In genomic region chr16:30540916-30541464, GRCh38 we compare ENCODE assay signal across 9 cellular contexts. TPM values are rescaled to one million over a fixed set of nuclear protein-coding genes. Genes with fewer than 3 reads are reported as not detected.
DNase-seq lines count a peak whose midpoint lies in the region; ATAC-seq, FAIRE-seq and TF ChIP-seq lines count a peak whose summit lies in the region.
"Not testable (repeated sequence)": the region's sequence is repeated elsewhere in the genome, so short reads cannot be mapped to it uniquely, and the experiment has no call there.
"Had no signal": no experiment of that assay in that cellular context is flagged by ENCODE, and none has a peak within 500 bp of the region (broad histone marks: within the 10 kb centered on the region; RNA-seq: fewer than 3 reads in every experiment).

No MANE protein-coding gene starts in this region.

- 0 out of 2 replicates have a peak overlapping the region, but pooled peaks have one; percentile 14 for H3K9ac ChIP-seq in SK-N-SH
- not testable (repeated sequence) for H3K9ac ChIP-seq in H1 (replicated peaks in 1 of 4; ENCODE audit: extremely low read depth in 1 of 4, low read depth in 3 of 4, low read length in 3 of 4); mesendoderm (ENCODE audit: low read length); neuronal stem cell (ENCODE audit: low read depth, low read length, poor library complexity)

- CTCF ChIA-PET in SK-N-SH (lab: Yijun Ruan, JAX) = not testable (repeated sequence)
- CTCF ChIA-PET in WTC11 (lab: Charles Lee) = interaction anchor here (0.6 to 2.0 kb wide), 6 partner anchors 16 to 75 kb away, joined by 3 to 12 read pairs (median 5); partner anchors contain the start of genes ZNF688 and ZNF764
- CTCF ChIA-PET in H1 (lab: Charles Lee; ENCODE audit: partially characterized antibody) = interaction anchor here (0.6 to 2.5 kb wide), 10 partner anchors 12 to 111 kb away, joined by 3 to 10 read pairs (median 4); partner anchors contain the start of genes DCTPP1 and ZNF764

- H3K27me3 ChIP-seq in GM23338 (ENCODE audit: insufficient read depth); SK-N-SH (ENCODE audit: insufficient read depth); H1 (replicated peaks in 1 of 4; ENCODE audit: control insufficient read depth in 3 of 4, extremely low read depth in 1 of 4, insufficient read depth in 3 of 4, low read length in 3 of 4); hepatocyte; mesendoderm (ENCODE audit: insufficient read depth, low read length, poor library complexity); neuronal stem cell (ENCODE audit: control insufficient read depth in 3 of 3, insufficient read depth in 3 of 3, low read depth in 1 of 3, low read length in 3 of 3); stomach: not testable (repeated sequence)

- TF ChIP-seq EP300 in SK-N-SH (IDR thresholded peaks at IDR 0.05; ENCODE audit: borderline replicate concordance in 1 of 2, low read depth in 1 of 2, low read length in 1 of 2); H1 (IDR thresholded peaks at IDR 0.05; ENCODE audit: borderline replicate concordance in 1 of 2, low read depth in 2 of 2, low read length in 2 of 2); stomach (IDR thresholded peaks at IDR 0.05): not testable (repeated sequence)

- H3K9me2 ChIP-seq in GM23338 (ENCODE audit: insufficient read depth); SK-N-SH; hepatocyte (replicated peaks; ENCODE audit: insufficient read depth): not testable (repeated sequence)

- H3K4me1 ChIP-seq in GM23338 (ENCODE audit: insufficient read depth) (peaks cover 39% of the 10 kb centered on the region), H1 (replicated peaks in 1 of 4; ENCODE audit: control insufficient read depth in 3 of 4, insufficient read depth in 4 of 4, low read length in 3 of 4) (peaks cover 5 to 24% (median 18%) of the 10 kb centered on the region in 4 experiments), hepatocyte (ENCODE audit: insufficient read depth) (peaks cover 31% of the 10 kb centered on the region), mesendoderm (ENCODE audit: control insufficient read depth, low read depth, low read length) (peaks cover 19% of the 10 kb centered on the region), neuronal stem cell (ENCODE audit: control insufficient read depth in 2 of 2, insufficient read depth in 1 of 2, low read depth in 1 of 2, low read length in 2 of 2) (peaks cover 6 to 15% of the 10 kb centered on the region in 2 donors), stomach (peaks cover 5 to 37% (median 14%) of the 10 kb centered on the region in 4 donors)
- H3K4me1 ChIP-seq in SK-N-SH (ENCODE audit: control insufficient read depth in 1 of 2, insufficient read depth in 2 of 2, low read depth in 1 of 2, low read length in 1 of 2) = not testable (repeated sequence)

- not testable (repeated sequence) for H3K56ac ChIP-seq in H1 (replicated peaks; ENCODE audit: insufficient read length, low read depth, low read length)
- H3K56ac ChIP-seq in mesendoderm (ENCODE audit: low read length) = peak overlapping the region; percentile 85

- FAIRE-seq in H1 (lab: Jason Lieb, UNC) = not testable (repeated sequence)

- not testable (repeated sequence) for H3K36me3 ChIP-seq in GM23338 (ENCODE audit: insufficient read depth); SK-N-SH (replicated peaks in 1 of 2; ENCODE audit: control insufficient read depth in 1 of 2, insufficient read depth in 2 of 2, low read length in 1 of 2); H1 (ENCODE audit: control insufficient read depth in 2 of 4, insufficient read depth in 4 of 4, low read length in 3 of 4); hepatocyte (replicated peaks; ENCODE audit: insufficient read depth, low read depth); mesendoderm (ENCODE audit: control insufficient read depth, insufficient read depth, low read length); neuronal stem cell (replicated peaks in 1 of 2; ENCODE audit: control insufficient read depth in 2 of 2, insufficient read depth in 2 of 2, low read length in 2 of 2); stomach

- DNase-seq in GM23338 (ENCODE audit: low spot score); SK-N-SH; WTC11 (ENCODE audit: low spot score); H1 (ENCODE audit: low read depth in 1 of 2, low spot score in 2 of 2); hepatocyte (ENCODE audit: low spot score); mesendoderm; neuronal stem cell (ENCODE audit: low spot score); stomach: not testable (repeated sequence)

- H2AFZ ChIP-seq in GM23338 (peak overlapping the region; percentile 53; the same call in 1 of the 2 replicates), SK-N-SH (ENCODE audit: low read depth) (0 out of 2 replicates have a peak overlapping the region, but pooled peaks have one; percentile 63), neuronal stem cell (ENCODE audit: low read length) (peak overlapping the region; percentile 72)
- not testable (repeated sequence) for H2AFZ ChIP-seq in H1 (ENCODE audit: low read length); hepatocyte

- H2BK12ac ChIP-seq in H1 (ENCODE audit: low read depth, low read length); neuronal stem cell (ENCODE audit: low read length): not testable (repeated sequence)

- H3K4me2 ChIP-seq in GM23338 = peak overlapping the region; percentile 70
- peak overlapping the region; percentile 44; the same call in 1 of the 2 replicates for H3K4me2 ChIP-seq in SK-N-SH
- H3K4me2 ChIP-seq in H1 (ENCODE audit: insufficient read depth in 1 of 2, low read depth in 2 of 2, low read length in 2 of 2) = peak overlapping the region; percentile 40 to 89; a peak in 2 of 4 replicates
- peak overlapping the region; percentile 70 for H3K4me2 ChIP-seq in hepatocyte
- not testable (repeated sequence) for H3K4me2 ChIP-seq in mesendoderm (ENCODE audit: low read length); neuronal stem cell (ENCODE audit: insufficient read depth, low read length, poor library complexity, severe bottlenecking)

- not testable (repeated sequence) for H3K27ac Mint-ChIP-seq in GM23338, WTC11

- not testable (repeated sequence) for H3K4me3 ChIP-seq in GM23338; SK-N-SH (ENCODE audit: low read depth in 2 of 2, low read length in 1 of 2); H1 (ENCODE audit: extremely low read depth in 1 of 4, insufficient read depth in 2 of 4, low read depth in 3 of 4, low read length in 4 of 4); hepatocyte; mesendoderm (ENCODE audit: low read length); neuronal stem cell (ENCODE audit: low read length in 2 of 2); stomach

- POLR2A ChIA-PET in SK-N-SH (lab: Yijun Ruan, JAX) = interaction anchor here (0.6 kb wide), 1 partner anchor 14 kb away, joined by 3 read pairs; no protein-coding TSS in a partner anchor
- POLR2A ChIA-PET in WTC11 (lab: Charles Lee) = interaction anchor here (1.2 kb wide), 1 partner anchor 16 kb away, joined by 5 read pairs; no protein-coding TSS in a partner anchor
- POLR2A ChIA-PET in H1 (lab: Charles Lee; ENCODE audit: partially characterized antibody) = interaction anchor here (0.7 to 3.5 kb wide), 10 partner anchors 8 to 123 kb away, joined by 3 to 22 read pairs (median 4); partner anchors contain the start of genes ZNF688, ZNF689, ZNF764 and ZNF768

- H3K4me1 Mint-ChIP-seq in GM23338 = peaks cover 15% of the 10 kb centered on the region; the same call in 2 of the 3 replicates
- H3K4me1 Mint-ChIP-seq in WTC11 = peaks cover 18% of the 10 kb centered on the region

- H2BK15ac ChIP-seq in H1 (ENCODE audit: low read length); mesendoderm (replicated peaks; ENCODE audit: low read depth); neuronal stem cell (ENCODE audit: low read length): not testable (repeated sequence)

- H3K36me3 Mint-ChIP-seq in GM23338 (ENCODE audit: low read depth) = peaks cover 13% of the 10 kb centered on the region
- not testable (repeated sequence) for H3K36me3 Mint-ChIP-seq in WTC11

- H3K14ac ChIP-seq in H1 (ENCODE audit: insufficient read length); neuronal stem cell (ENCODE audit: low read length): not testable (repeated sequence)

- not testable (repeated sequence) for H3K79me2 ChIP-seq in GM23338 (replicated peaks; ENCODE audit: insufficient read depth); SK-N-SH (ENCODE audit: insufficient read depth); H1 (ENCODE audit: control insufficient read depth in 1 of 2, insufficient read depth in 2 of 2, low read length in 2 of 2); mesendoderm (ENCODE audit: control insufficient read depth, insufficient read depth, low read length)
- peaks cover 34% of the 10 kb centered on the region for H3K79me2 ChIP-seq in hepatocyte

- H3K27ac ChIP-seq in GM23338 (ENCODE audit: low read depth) (peak overlapping the region; percentile 40; the same call in 1 of the 2 replicates), SK-N-SH (ENCODE audit: low read depth in 2 of 2, low read length in 1 of 2) (peak overlapping the region in 1 of 2 experiments; percentile 51; a peak in 2 of 4 replicates), hepatocyte (peak overlapping the region; percentile 99), mesendoderm (ENCODE audit: low read depth, low read length) (peak overlapping the region; percentile 37), stomach (peak overlapping the region; percentile 78 to 84 (median 81))
- not testable (repeated sequence) for H3K27ac ChIP-seq in H1 (ENCODE audit: low read depth, low read length); neuronal stem cell (replicated peaks; ENCODE audit: low read length)

- ATAC-seq in GM23338, WTC11: not testable (repeated sequence)

- H4K91ac ChIP-seq in H1 (replicated peaks; ENCODE audit: insufficient read length, low read length); neuronal stem cell (ENCODE audit: low read depth, low read length, poor library complexity): not testable (repeated sequence)

- not testable (repeated sequence) for H2BK20ac ChIP-seq in H1 (ENCODE audit: low read length)

- TF ChIP-seq POLR2A in H1 (IDR thresholded peaks at IDR 0.05; ENCODE audit: control extremely low read depth in 1 of 2, low read depth in 2 of 2, low read length in 2 of 2); stomach (IDR thresholded peaks at IDR 0.05): not testable (repeated sequence)

- not testable (repeated sequence) for TF ChIP-seq RAD21 in SK-N-SH (IDR thresholded peaks at IDR 0.05; ENCODE audit: low read length); H1 (IDR thresholded peaks at IDR 0.05 in 1 of 2, conservative IDR thresholded peaks at IDR 0.05 in 1 of 2; ENCODE audit: low read depth in 2 of 2, low read length in 2 of 2)

- not testable (repeated sequence) for H2BK120ac ChIP-seq in H1 (replicated peaks; ENCODE audit: low read depth, low read length); mesendoderm (ENCODE audit: low read depth, low read length); neuronal stem cell (ENCODE audit: low read depth, low read length)

- H2AK5ac ChIP-seq in H1 (ENCODE audit: low read depth, low read length); mesendoderm (ENCODE audit: low read length); neuronal stem cell (ENCODE audit: low read depth, low read length): not testable (repeated sequence)

- H3K9me3 ChIP-seq in SK-N-SH; H1 (ENCODE audit: insufficient read depth in 2 of 2, low read depth in 1 of 2, low read length in 1 of 2); hepatocyte (ENCODE audit: low read depth); neuronal stem cell (replicated peaks in 1 of 2; ENCODE audit: control insufficient read depth in 2 of 2, insufficient read depth in 1 of 2, low read depth in 1 of 2, low read length in 2 of 2); stomach: not testable (repeated sequence)

- TF ChIP-seq CTCF in GM23338 (conservative IDR thresholded peaks at IDR 0.05; ENCODE audit: low read depth in 2 of 2); SK-N-SH (IDR thresholded peaks at IDR 0.05); WTC11 (IDR thresholded peaks at IDR 0.05); H1 (IDR thresholded peaks at IDR 0.05; ENCODE audit: control extremely low read depth in 1 of 3, insufficient read depth in 1 of 3, low read depth in 1 of 3, low read length in 3 of 3); hepatocyte (IDR thresholded peaks at IDR 0.05; ENCODE audit: poor library complexity); stomach (IDR thresholded peaks at IDR 0.05): not testable (repeated sequence)

- not testable (repeated sequence) for H4K5ac ChIP-seq in H1 (ENCODE audit: insufficient read length, low read depth, low read length); mesendoderm (ENCODE audit: low read length)

- not testable (repeated sequence) for H4K20me1 ChIP-seq in GM23338 (replicated peaks; ENCODE audit: insufficient read depth); SK-N-SH (ENCODE audit: insufficient read depth); H1 (replicated peaks in 1 of 2; ENCODE audit: control insufficient read depth in 1 of 2, insufficient read depth in 2 of 2, low read length in 2 of 2); hepatocyte (ENCODE audit: insufficient read depth, poor library complexity, severe bottlenecking)

- not testable (repeated sequence) for H3K23me2 ChIP-seq in H1 (ENCODE audit: low read depth, low read length)

- H3K79me1 ChIP-seq in H1 (ENCODE audit: low read depth, low read length); mesendoderm (ENCODE audit: low read length); neuronal stem cell (ENCODE audit: low read depth, low read length): not testable (repeated sequence)

- not testable (repeated sequence) for H3K18ac ChIP-seq in H1 (ENCODE audit: extremely low read depth, low read length); mesendoderm (ENCODE audit: low read length); neuronal stem cell (ENCODE audit: low read length)

- not testable (repeated sequence) for H3K27me3 Mint-ChIP-seq in GM23338 (ENCODE audit: insufficient read depth, low read depth, poor library complexity); WTC11 (ENCODE audit: low read depth)

- H3K23ac ChIP-seq in H1 (ENCODE audit: insufficient read length); mesendoderm (ENCODE audit: low read length); neuronal stem cell (ENCODE audit: low read depth, low read length, poor library complexity): not testable (repeated sequence)

- intact Hi-C loops in stomach (cut with DNase I; ENCODE audit: low total_unique reads) = not testable (repeated sequence)

- not testable (repeated sequence) for H3K4ac ChIP-seq in H1 (replicated peaks; ENCODE audit: insufficient read length, low read depth, low read length); mesendoderm (ENCODE audit: low read depth, low read length); neuronal stem cell (ENCODE audit: low read length)

- WGBS in SK-N-SH (ENCODE audit: low lambda C conversion rate) = 92% methylated on average over 9 of the region's 9 CpGs
- 86% methylated on average over 9 of the region's 9 CpGs; no CpG with 5 or more reads in 1 of the 2 experiments for WGBS in H1 (ENCODE audit: extremely low coverage in 1 of 2, insufficient coverage in 1 of 2, insufficient read length in 1 of 2, insufficient replicate concordance in 2 of 2, low coverage in 1 of 2, low lambda C conversion rate in 2 of 2, missing lambda C conversion rate in 1 of 2), 2 experiments
- 38% methylated on average over 9 of the region's 9 CpGs for WGBS in hepatocyte (ENCODE audit: low lambda C conversion rate, missing lambda C conversion rate)
- no CpG with 5 or more reads among the region's 9 CpGs for WGBS in mesendoderm (ENCODE audit: extremely low coverage, insufficient coverage, low lambda C conversion rate)
- no CpG with 5 or more reads among the region's 9 CpGs for WGBS in neuronal stem cell (ENCODE audit: extremely low coverage in 2 of 2, insufficient read length in 2 of 2, insufficient replicate concordance in 1 of 2), 2 donors
- WGBS in stomach, 5 donors = 28 to 47% (median 33%) methylated on average over 9 of the region's 9 CpGs

- H3F3A ChIP-seq in GM23338 (replicated peaks; ENCODE audit: low read depth) = peaks cover 18% of the 10 kb centered on the region
- not testable (repeated sequence) for H3F3A ChIP-seq in SK-N-SH (replicated peaks; ENCODE audit: insufficient read depth)

- not testable (repeated sequence) for H3K4me3 Mint-ChIP-seq in GM23338, WTC11

- not testable (repeated sequence) for H2BK5ac ChIP-seq in H1 (ENCODE audit: low read depth, low read length); neuronal stem cell (ENCODE audit: low read length)
- peak overlapping the region; percentile 98 for H2BK5ac ChIP-seq in mesendoderm (ENCODE audit: low read length)

- not testable (repeated sequence) for H3K9me3 Mint-ChIP-seq in GM23338, WTC11

- not testable (repeated sequence) for H4K8ac ChIP-seq in H1 (ENCODE audit: extremely low read depth, insufficient read depth, low read length); mesendoderm (ENCODE audit: low read depth, low read length); neuronal stem cell (ENCODE audit: low read depth, low read length)

RNA-seq across cellular contexts. Expression of gene ZNF747, which starts 6.3 kb away (rescaled TPM):
- total RNA-seq in GM23338 (2014; rRNA removed; shearing (Covaris generic)) = 10.8 and 12.6 TPM in 2 replicates
- polyA plus RNA-seq in GM23338 (2016; fragmentation: Nextera tagmentation; extraction: Ambion mirVana) (3.0 and 4.2 TPM in 2 replicates), SK-N-SH (2012; rRNA removed) (5.6 and 5.8 TPM in 2 replicates), H1 (2011; rRNA removed) (9.9 and 10.7 TPM in 2 replicates), hepatocyte (9.9 and 10.5 TPM in 2 replicates), stomach (1 to 10 TPM; 6.2 to 7.8 (median 7.3) TPM)
- 4.4 and 5.5 TPM in 2 replicates for polyA plus RNA-seq in SK-N-SH (2012; cell fraction: cytosol; rRNA removed)
- 7.4 and 8.4 TPM in 2 replicates for polyA plus RNA-seq in SK-N-SH (2012; cell fraction: nucleus; rRNA removed)
- total RNA-seq in WTC11 (2021) (11.3 to 11.7 TPM (median 11.5 TPM) in 3 replicates), hepatocyte (11.1 and 13.4 TPM in 2 replicates), stomach (10 to 100 TPM; 10.3 to 18.7 (median 12.9) TPM)
- total RNA-seq in H1 (2021; fragmentation: NEBNext Ultra II Directional; extraction: Animal tissue kit (Norgen Biotek cat#: 25700)) = 10.3 and 12.0 TPM in 2 replicates
- 8.8 TPM for polyA plus RNA-seq in H1 (2011; cell fraction: cytosol; rRNA removed)
- polyA plus RNA-seq in H1 (2011; cell fraction: nucleus; rRNA removed) = 7.6 TPM
- 5.0 to 6.3 TPM (median 5.5 TPM) in 4 replicates for polyA plus RNA-seq in H1 (2012, experiment 1 of 2)
- polyA plus RNA-seq in H1 (2012, experiment 2 of 2) = 7.7 TPM
- polyA plus RNA-seq in H1 (2013, experiment 1 of 2) = 5.0 TPM
- polyA plus RNA-seq in H1 (2013, experiment 2 of 2) = 5.1 TPM
- polyA minus RNA-seq in H1 (2011; rRNA and poly(A)+ RNA removed) = 6.0 and 6.5 TPM in 2 replicates
- 6.8 TPM for polyA minus RNA-seq in H1 (2011; cell fraction: cytosol; rRNA and poly(A)+ RNA removed)
- 11.6 TPM for polyA minus RNA-seq in H1 (2011; cell fraction: nucleus; rRNA and poly(A)+ RNA removed)
- polyA plus RNA-seq in mesendoderm (2013, experiment 1 of 2) = 5.4 TPM
- 5.2 TPM for polyA plus RNA-seq in mesendoderm (2013, experiment 2 of 2)
- 6.9 TPM for polyA plus RNA-seq in neuronal stem cell (2013, experiment 1 of 2)
- 6.8 TPM for polyA plus RNA-seq in neuronal stem cell (2013, experiment 2 of 2)
- total RNA-seq: G401 had no signal

RNA-seq across cellular contexts. Expression of gene ZNF768, which starts 14.6 kb away (rescaled TPM):
- 34.6 and 43.0 TPM in 2 replicates for total RNA-seq in GM23338 (2014; rRNA removed; shearing (Covaris generic))
- 8.3 and 8.5 TPM in 2 replicates for polyA plus RNA-seq in GM23338 (2016; fragmentation: Nextera tagmentation; extraction: Ambion mirVana)
- 26.0 and 26.5 TPM in 2 replicates for polyA plus RNA-seq in SK-N-SH (2012; rRNA removed)
- polyA plus RNA-seq in SK-N-SH (2012; cell fraction: cytosol; rRNA removed) = 18.3 and 22.5 TPM in 2 replicates
- 40.2 and 40.7 TPM in 2 replicates for polyA plus RNA-seq in SK-N-SH (2012; cell fraction: nucleus; rRNA removed)
- 35.9 to 43.0 TPM (median 42.4 TPM) in 3 replicates for total RNA-seq in WTC11 (2021)
- 34.7 and 36.1 TPM in 2 replicates for total RNA-seq in H1 (2021; fragmentation: NEBNext Ultra II Directional; extraction: Animal tissue kit (Norgen Biotek cat#: 25700))
- 47.7 and 63.3 TPM in 2 replicates for polyA plus RNA-seq in H1 (2011; rRNA removed)
- polyA plus RNA-seq in H1 (2011; cell fraction: cytosol; rRNA removed) = 42.8 TPM
- 40.0 TPM for polyA plus RNA-seq in H1 (2011; cell fraction: nucleus; rRNA removed)
- polyA plus RNA-seq in H1 (2012, experiment 1 of 2) = 25.3 to 31.6 TPM (median 27.9 TPM) in 4 replicates
- 28.8 TPM for polyA plus RNA-seq in H1 (2012, experiment 2 of 2)
- polyA plus RNA-seq in H1 (2013, experiment 1 of 2) = 26.6 TPM
- polyA plus RNA-seq in H1 (2013, experiment 2 of 2) = 28.4 TPM
- 14.0 and 14.1 TPM in 2 replicates for polyA minus RNA-seq in H1 (2011; rRNA and poly(A)+ RNA removed)
- 29.0 TPM for polyA minus RNA-seq in H1 (2011; cell fraction: cytosol; rRNA and poly(A)+ RNA removed)
- polyA minus RNA-seq in H1 (2011; cell fraction: nucleus; rRNA and poly(A)+ RNA removed) = 15.6 TPM
- 37.6 and 44.1 TPM in 2 replicates for total RNA-seq in hepatocyte
- 19.9 and 25.2 TPM in 2 replicates for polyA plus RNA-seq in hepatocyte
- 20.2 TPM for polyA plus RNA-seq in mesendoderm (2013, experiment 1 of 2)
- polyA plus RNA-seq in mesendoderm (2013, experiment 2 of 2) = 20.4 TPM
- polyA plus RNA-seq in neuronal stem cell (2013, experiment 1 of 2) = 48.2 TPM
- 46.8 TPM for polyA plus RNA-seq in neuronal stem cell (2013, experiment 2 of 2)
- 10 to 100 TPM; 11.9 to 75.0 (median 30.0) TPM for total RNA-seq in stomach
- polyA plus RNA-seq in stomach = 10 to 100 TPM; 27.0 to 33.2 (median 32.7) TPM

RNA-seq across cellular contexts. Expression of gene ZNF764, which starts 17.2 kb away (rescaled TPM):
- 10.7 and 12.9 TPM in 2 replicates for total RNA-seq in GM23338 (2014; rRNA removed; shearing (Covaris generic))
- polyA plus RNA-seq in GM23338 (2016; fragmentation: Nextera tagmentation; extraction: Ambion mirVana) (5.6 and 6.0 TPM in 2 replicates), SK-N-SH (2012; rRNA removed) (2.8 and 3.4 TPM in 2 replicates), H1 (2011; rRNA removed) (5.7 and 8.3 TPM in 2 replicates), hepatocyte (12.1 and 12.5 TPM in 2 replicates), stomach (1 to 10 TPM; 3.9 to 7.8 (median 6.8) TPM)
- polyA plus RNA-seq in SK-N-SH (2012; cell fraction: cytosol; rRNA removed) = 2.3 and 3.0 TPM in 2 replicates
- 5.2 and 7.8 TPM in 2 replicates for polyA plus RNA-seq in SK-N-SH (2012; cell fraction: nucleus; rRNA removed)
- total RNA-seq in WTC11 (2021) (9.0 to 10.4 TPM (median 9.1 TPM) in 3 replicates), hepatocyte (9.8 and 13.8 TPM in 2 replicates), stomach (100 to 1,000 TPM in 1 of 5 donors, 10 to 100 TPM in 3, 1 to 10 TPM in 1; 3.5 to 107 (median 13.4) TPM)
- 7.7 and 8.4 TPM in 2 replicates for total RNA-seq in H1 (2021; fragmentation: NEBNext Ultra II Directional; extraction: Animal tissue kit (Norgen Biotek cat#: 25700))
- polyA plus RNA-seq in H1 (2011; cell fraction: cytosol; rRNA removed) = 5.5 TPM
- 8.2 TPM for polyA plus RNA-seq in H1 (2011; cell fraction: nucleus; rRNA removed)
- 4.7 to 5.7 TPM (median 5.0 TPM) in 4 replicates for polyA plus RNA-seq in H1 (2012, experiment 1 of 2)
- 5.7 TPM for polyA plus RNA-seq in H1 (2012, experiment 2 of 2)
- 4.9 TPM for polyA plus RNA-seq in H1 (2013, experiment 1 of 2)
- 4.6 TPM for polyA plus RNA-seq in H1 (2013, experiment 2 of 2)
- 2.0 and 2.3 TPM in 2 replicates for polyA minus RNA-seq in H1 (2011; rRNA and poly(A)+ RNA removed)
- 7.2 TPM for polyA minus RNA-seq in H1 (2011; cell fraction: cytosol; rRNA and poly(A)+ RNA removed)
- polyA minus RNA-seq in H1 (2011; cell fraction: nucleus; rRNA and poly(A)+ RNA removed) = 4.4 TPM
- 3.5 TPM for polyA plus RNA-seq in mesendoderm (2013, experiment 1 of 2)
- polyA plus RNA-seq in mesendoderm (2013, experiment 2 of 2) = 3.3 TPM
- 7.9 TPM for polyA plus RNA-seq in neuronal stem cell (2013, experiment 1 of 2)
- 8.0 TPM for polyA plus RNA-seq in neuronal stem cell (2013, experiment 2 of 2)

RNA-seq across cellular contexts. Expression of gene ZNF688, which starts 30.5 kb away (rescaled TPM):
- total RNA-seq in GM23338 (2014; rRNA removed; shearing (Covaris generic)) = 1.3 and 4.0 TPM in 2 replicates
- 4.4 and 6.2 TPM in 2 replicates for polyA plus RNA-seq in GM23338 (2016; fragmentation: Nextera tagmentation; extraction: Ambion mirVana)
- 9.1 and 13.4 TPM in 2 replicates for polyA plus RNA-seq in SK-N-SH (2012; rRNA removed)
- polyA plus RNA-seq in SK-N-SH (2012; cell fraction: cytosol; rRNA removed) = 6.9 and 8.3 TPM in 2 replicates
- polyA plus RNA-seq in SK-N-SH (2012; cell fraction: nucleus; rRNA removed) = 17.1 and 29.2 TPM in 2 replicates
- 4.2 to 6.0 TPM (median 4.9 TPM) in 3 replicates for total RNA-seq in WTC11 (2021)
- total RNA-seq in H1 (2021; fragmentation: NEBNext Ultra II Directional; extraction: Animal tissue kit (Norgen Biotek cat#: 25700)) = 3.5 and 3.7 TPM in 2 replicates
- polyA plus RNA-seq in H1 (2011; rRNA removed) = 2.7 and 6.3 TPM in 2 replicates
- 3.3 TPM for polyA plus RNA-seq in H1 (2011; cell fraction: cytosol; rRNA removed)
- polyA plus RNA-seq in H1 (2011; cell fraction: nucleus; rRNA removed) = 5.4 TPM
- 3.0 to 4.6 TPM (median 3.6 TPM) in 4 replicates for polyA plus RNA-seq in H1 (2012, experiment 1 of 2)
- 1.7 TPM for polyA plus RNA-seq in H1 (2012, experiment 2 of 2)
- polyA plus RNA-seq in H1 (2013, experiment 1 of 2) = 3.8 TPM
- polyA plus RNA-seq in H1 (2013, experiment 2 of 2) = 2.6 TPM
- 0.63 TPM in 2 replicates for polyA minus RNA-seq in H1 (2011; rRNA and poly(A)+ RNA removed)
- polyA minus RNA-seq in H1 (2011; cell fraction: cytosol; rRNA and poly(A)+ RNA removed) = 3.4 TPM
- polyA minus RNA-seq in H1 (2011; cell fraction: nucleus; rRNA and poly(A)+ RNA removed) = 3.1 TPM
- total RNA-seq in hepatocyte = 7.1 and 9.8 TPM in 2 replicates
- polyA plus RNA-seq in hepatocyte = 21.0 and 21.3 TPM in 2 replicates
- polyA plus RNA-seq in mesendoderm (2013, experiment 1 of 2) = 2.2 TPM
- 2.3 TPM for polyA plus RNA-seq in mesendoderm (2013, experiment 2 of 2)
- polyA plus RNA-seq in neuronal stem cell (2013, experiment 1 of 2) = 6.6 TPM
- polyA plus RNA-seq in neuronal stem cell (2013, experiment 2 of 2) = 7.2 TPM
- total RNA-seq in stomach = 100 to 1,000 TPM in 1 of 5 donors, 10 to 100 TPM in 3, 1 to 10 TPM in 1; 9.4 to 123 (median 18.3) TPM
- 10 to 100 TPM; 25.2 to 26.1 (median 25.3) TPM for polyA plus RNA-seq in stomach

RNA-seq across cellular contexts. Expression of gene ZNF785, which starts 44.5 kb away (rescaled TPM):
- 7.1 and 7.5 TPM in 2 replicates for total RNA-seq in GM23338 (2014; rRNA removed; shearing (Covaris generic))
- polyA plus RNA-seq in GM23338 (2016; fragmentation: Nextera tagmentation; extraction: Ambion mirVana) (4.9 and 5.4 TPM in 2 replicates), SK-N-SH (2012; rRNA removed) (8.8 and 10.6 TPM in 2 replicates), H1 (2011; rRNA removed) (8.6 and 11.7 TPM in 2 replicates), hepatocyte (7.3 and 10.0 TPM in 2 replicates), stomach (1 to 10 TPM; 3.8 to 5.4 (median 4.6) TPM)
- 6.2 and 7.5 TPM in 2 replicates for polyA plus RNA-seq in SK-N-SH (2012; cell fraction: cytosol; rRNA removed)
- polyA plus RNA-seq in SK-N-SH (2012; cell fraction: nucleus; rRNA removed) = 26.6 and 33.7 TPM in 2 replicates
- total RNA-seq in WTC11 (2021) (15.4 to 16.5 TPM (median 16.0 TPM) in 3 replicates), hepatocyte (10.8 and 11.7 TPM in 2 replicates), stomach (10 to 100 TPM in 3 of 5 donors, 1 to 10 TPM in 2; 7.8 to 49.0 (median 10.3) TPM)
- total RNA-seq in H1 (2021; fragmentation: NEBNext Ultra II Directional; extraction: Animal tissue kit (Norgen Biotek cat#: 25700)) = 12.9 and 14.8 TPM in 2 replicates
- 13.3 TPM for polyA plus RNA-seq in H1 (2011; cell fraction: cytosol; rRNA removed)
- polyA plus RNA-seq in H1 (2011; cell fraction: nucleus; rRNA removed) = 14.2 TPM
- 7.3 to 12.2 TPM (median 10.2 TPM) in 4 replicates for polyA plus RNA-seq in H1 (2012, experiment 1 of 2)
- 5.7 TPM for polyA plus RNA-seq in H1 (2012, experiment 2 of 2)
- polyA plus RNA-seq in H1 (2013, experiment 1 of 2) = 8.0 TPM
- 7.3 TPM for polyA plus RNA-seq in H1 (2013, experiment 2 of 2)
- polyA minus RNA-seq in H1 (2011; rRNA and poly(A)+ RNA removed) = 6.1 and 6.8 TPM in 2 replicates
- polyA minus RNA-seq in H1 (2011; cell fraction: cytosol; rRNA and poly(A)+ RNA removed) = 6.2 TPM
- polyA minus RNA-seq in H1 (2011; cell fraction: nucleus; rRNA and poly(A)+ RNA removed) = 14.3 TPM
- polyA plus RNA-seq in mesendoderm (2013, experiment 1 of 2) = 3.8 TPM
- 3.4 TPM for polyA plus RNA-seq in mesendoderm (2013, experiment 2 of 2)
- polyA plus RNA-seq in neuronal stem cell (2013, experiment 1 of 2) = 12.5 TPM
- 12.6 TPM for polyA plus RNA-seq in neuronal stem cell (2013, experiment 2 of 2)
- total RNA-seq: G401 had no signal
